Comparison of ENCODE assay signal across 8 cellular contexts in genomic region chr17:36485805-36486203, GRCh38. TPM values are rescaled to one million over a fixed set of nuclear protein-coding genes. Genes with fewer than 3 reads are reported as not detected.
DNase-seq lines count a peak whose midpoint lies in the region; TF ChIP-seq lines count a peak whose summit lies in the region.

No MANE protein-coding gene starts in this region.

- no peaks in the 10 kb centered on the region for H3K4me1 ChIP-seq in iPS-20b (ENCODE audit: insufficient read depth, low read length)
- H3K4me1 ChIP-seq in thyroid gland: peaks cover 25 to 30% of the 10 kb centered on the region in 2 donors

- H3K27me3 Mint-ChIP-seq in activated naive CD4-positive, alpha-beta T cell treated with anti-CD3 and anti-CD28 coated beads, Interleukin-2, amount 50 U/mL, for 24 hours: peaks cover 11% of the 10 kb centered on the region
- H3K27me3 Mint-ChIP-seq in activated CD4-positive, alpha-beta memory T cell treated with anti-CD3 and anti-CD28 coated beads, Interleukin-2, amount 10 ng/mL, durations not matched to agents 7 days and 5 days: peaks cover 13% of the 10 kb centered on the region

- H3K27me3 ChIP-seq in iPS-20b (ENCODE audit: insufficient read depth, low read length) (peaks cover 50% of the 10 kb centered on the region), thyroid gland (no peaks in the 10 kb centered on the region)

- H3K4me3 ChIP-seq in iPS-20b (ENCODE audit: low read length) (peak overlapping the region; percentile 97), thyroid gland (replicated peaks in 1 of 3) (peak overlapping the region in 2 of 3 donors; percentile 2 to 91)

- DNase-seq in activated naive CD4-positive, alpha-beta T cell treated with anti-CD3 and anti-CD28 coated beads, Interleukin-2, amount 50 U/mL, for 16 hours: no peak
- DNase-seq in activated CD4-positive, alpha-beta memory T cell treated with anti-CD3 and anti-CD28 coated beads, Interleukin-2, amount 10 ng/mL, durations not matched to agents 7 days and 5 days: no peak
- no peak for DNase-seq in thyroid gland
- DNase-seq in DMS 273 (lab: John Stamatoyannopoulos, UW; ENCODE audit: unreplicated experiment): no peak
- DNase-seq in C1 segment of cervical spinal cord (lab: John Stamatoyannopoulos, UW): no peak
- no peak for DNase-seq in HT-29 (ENCODE audit: low spot score)

- H3K4me3 Mint-ChIP-seq in activated naive CD4-positive, alpha-beta T cell treated with anti-CD3 and anti-CD28 coated beads, Interleukin-2, amount 50 U/mL, for 24 hours: peak overlapping the region; percentile 94
- peak overlapping the region; percentile 99 for H3K4me3 Mint-ChIP-seq in activated CD4-positive, alpha-beta memory T cell treated with anti-CD3 and anti-CD28 coated beads, Interleukin-2, amount 10 ng/mL, durations not matched to agents 7 days and 5 days

- no peak for TF ChIP-seq POLR2A in thyroid gland (IDR thresholded peaks at IDR 0.05)

- H3K9me3 ChIP-seq in iPS-20b (ENCODE audit: insufficient read depth, low read depth, low read length) (no peaks in the 10 kb centered on the region), thyroid gland (no peaks in the 10 kb centered on the region)

- H3K36me3 Mint-ChIP-seq in activated naive CD4-positive, alpha-beta T cell treated with anti-CD3 and anti-CD28 coated beads, Interleukin-2, amount 50 U/mL, for 24 hours: peaks cover 12% of the 10 kb centered on the region
- peaks cover 19% of the 10 kb centered on the region for H3K36me3 Mint-ChIP-seq in activated CD4-positive, alpha-beta memory T cell treated with anti-CD3 and anti-CD28 coated beads, Interleukin-2, amount 10 ng/mL, durations not matched to agents 7 days and 5 days (ENCODE audit: low read depth)

- no peak for TF ChIP-seq CTCF in thyroid gland (IDR thresholded peaks at IDR 0.05)

- H3K36me3 ChIP-seq in iPS-20b (ENCODE audit: insufficient read depth, low read depth, low read length) (peaks cover 15% of the 10 kb centered on the region; the same call in 1 of the 2 replicates), thyroid gland (no peaks in the 10 kb centered on the region)

- no peaks in the 10 kb centered on the region for H3K9me3 Mint-ChIP-seq in activated naive CD4-positive, alpha-beta T cell treated with anti-CD3 and anti-CD28 coated beads, Interleukin-2, amount 50 U/mL, for 24 hours
- no peaks in the 10 kb centered on the region for H3K9me3 Mint-ChIP-seq in activated CD4-positive, alpha-beta memory T cell treated with anti-CD3 and anti-CD28 coated beads, Interleukin-2, amount 10 ng/mL, durations not matched to agents 7 days and 5 days

- CTCF ChIA-PET in activated CD4-positive, alpha-beta memory T cell treated with anti-CD3 and anti-CD28 coated beads, Interleukin-2, amount 10 ng/mL, durations not matched to agents 7 days and 5 days (lab: Charles Lee): no interaction called here

- H3K27ac Mint-ChIP-seq in activated naive CD4-positive, alpha-beta T cell treated with anti-CD3 and anti-CD28 coated beads, Interleukin-2, amount 50 U/mL, for 24 hours: peak overlapping the region; percentile 8
- H3K27ac Mint-ChIP-seq in activated CD4-positive, alpha-beta memory T cell treated with anti-CD3 and anti-CD28 coated beads, Interleukin-2, amount 10 ng/mL, durations not matched to agents 7 days and 5 days: peak overlapping the region; percentile 96

- H3K9ac ChIP-seq in iPS-20b (ENCODE audit: low read depth, low read length): peak overlapping the region; percentile 66; the same call in 1 of the 2 replicates

- intact Hi-C loops in thyroid gland (cut with DNase I): no loop called here

- H3K27ac ChIP-seq in iPS-20b (ENCODE audit: low read length) (no peak overlapping the region), thyroid gland (no peak overlapping the region)

- 26 to 37% methylated on average over 10 of the region's 10 CpGs for WGBS in thyroid gland, 2 donors

- peaks cover 43% of the 10 kb centered on the region for H3K4me1 Mint-ChIP-seq in activated naive CD4-positive, alpha-beta T cell treated with anti-CD3 and anti-CD28 coated beads, Interleukin-2, amount 50 U/mL, for 24 hours
- H3K4me1 Mint-ChIP-seq in activated CD4-positive, alpha-beta memory T cell treated with anti-CD3 and anti-CD28 coated beads, Interleukin-2, amount 10 ng/mL, durations not matched to agents 7 days and 5 days: peaks cover 52% of the 10 kb centered on the region

- POLR2A ChIA-PET in activated CD4-positive, alpha-beta memory T cell treated with anti-CD3 and anti-CD28 coated beads, Interleukin-2, amount 10 ng/mL, durations not matched to agents 7 days and 5 days (lab: Charles Lee): interaction anchor here (0.8 to 2.6 kb wide), 8 partner anchors 9 to 555 kb away, joined by 3 to 21 read pairs (median 4); partner anchors contain the start of genes GGNBP2, MYO19, PIGW and RDM1

RNA-seq across cellular contexts. Expression of gene ZNHIT3, which starts 0.7 kb away (rescaled TPM):
- 10 to 100 TPM; 38.1 to 38.9 TPM for total RNA-seq in activated CD4-positive, alpha-beta memory T cell treated with anti-CD3 and anti-CD28 coated beads, Interleukin-2, amount 10 ng/mL, durations not matched to agents 7 days and 5 days
- total RNA-seq in thyroid gland: 10 to 100 TPM; 21.6 to 46.4 (median 29.1) TPM
- total RNA-seq in HT-29 (2014; rRNA removed; shearing (Covaris generic)): 37.2 and 37.9 TPM in 2 replicates

RNA-seq across cellular contexts. Expression of gene MYO19, which starts 48.9 kb away (rescaled TPM):
- total RNA-seq in activated CD4-positive, alpha-beta memory T cell treated with anti-CD3 and anti-CD28 coated beads, Interleukin-2, amount 10 ng/mL, durations not matched to agents 7 days and 5 days: 10 to 100 TPM; 87.2 to 92.2 TPM
- 10 to 100 TPM; 45.6 to 80.0 (median 64.5) TPM for total RNA-seq in thyroid gland
- 398 and 436 TPM in 2 replicates for total RNA-seq in HT-29 (2014; rRNA removed; shearing (Covaris generic))

RNA-seq across cellular contexts. Expression of gene PIGW, which starts 49.0 kb away (rescaled TPM):
- total RNA-seq in activated CD4-positive, alpha-beta memory T cell treated with anti-CD3 and anti-CD28 coated beads, Interleukin-2, amount 10 ng/mL, durations not matched to agents 7 days and 5 days: 1 to 10 TPM; 6.4 to 6.9 TPM
- 10 to 100 TPM in 1 of 4 donors, 1 to 10 TPM in 3; 6.1 to 12.5 (median 7.1) TPM for total RNA-seq in thyroid gland
- 25.7 and 25.9 TPM in 2 replicates for total RNA-seq in HT-29 (2014; rRNA removed; shearing (Covaris generic))

RNA-seq across cellular contexts. Expression of gene GGNBP2, which starts 58.9 kb away (rescaled TPM):
- 100 to 1,000 TPM in 1 of 2 experiments, 10 to 100 TPM in 1; 94.0 to 106 TPM for total RNA-seq in activated CD4-positive, alpha-beta memory T cell treated with anti-CD3 and anti-CD28 coated beads, Interleukin-2, amount 10 ng/mL, durations not matched to agents 7 days and 5 days
- total RNA-seq in thyroid gland: 10 to 100 TPM; 47.3 to 74.1 (median 58.0) TPM
- total RNA-seq in HT-29 (2014; rRNA removed; shearing (Covaris generic)): 54.1 and 55.1 TPM in 2 replicates
